ENCODE assay signal across 24 cellular contexts in genomic region chr5:5504325-5504724, GRCh38.
"Had no signal": no experiment of that assay in that cellular context is flagged by ENCODE, and none has a peak within 500 bp of the region (broad histone marks: within the 10 kb centered on the region; RNA-seq: fewer than 3 reads in every experiment).

No MANE protein-coding gene starts in this region.

- H3K4me1 ChIP-seq: colonic mucosa, esophagus muscularis mucosa, esophagus squamous epithelium, gastrocnemius medialis, gastroesophageal sphincter, heart left ventricle, heart right ventricle had no signal

- ATAC-seq: effector memory CD8-positive, alpha-beta T cell; esophagus mucosa; gastrocnemius medialis; gastroesophageal sphincter; heart left ventricle; heart right ventricle had no signal

- DNase-seq: colonic mucosa; cortex of kidney; dermis blood vessel endothelial cell; dorsolateral prefrontal cortex; effector CD4-positive, alpha-beta T cell; effector CD8-positive, alpha-beta T cell; effector memory CD4-positive, alpha-beta T cell; effector memory CD8-positive, alpha-beta T cell; endodermal cell; erythroblast; esophagus squamous epithelium; foreskin fibroblast; foreskin melanocyte; gastrocnemius medialis; glutamatergic neuron; head of caudate nucleus; heart left ventricle; heart right ventricle had no signal

- H3K27ac ChIP-seq: colonic mucosa, coronary artery, dorsolateral prefrontal cortex, epithelial cell of prostate, esophagus muscularis mucosa, esophagus squamous epithelium, gastrocnemius medialis, gastroesophageal sphincter, heart left ventricle, heart right ventricle, hepatocyte had no signal

- H3K36me3 ChIP-seq: colonic mucosa, esophagus muscularis mucosa, esophagus squamous epithelium, gastrocnemius medialis, gastroesophageal sphincter, heart left ventricle, heart right ventricle had no signal

- H3K4me3 ChIP-seq: colonic mucosa, coronary artery, dorsolateral prefrontal cortex, esophagus muscularis mucosa, esophagus squamous epithelium, gastrocnemius medialis, gastroesophageal sphincter, heart left ventricle, heart right ventricle, hepatocyte had no signal

- H3K9me3 ChIP-seq: colonic mucosa, gastrocnemius medialis had no signal

- H3K27me3 ChIP-seq: colonic mucosa, esophagus muscularis mucosa, gastrocnemius medialis, gastroesophageal sphincter, hepatocyte had no signal
